8 cellular contexts compared by ENCODE assay signal in the genomic region with DNA sequence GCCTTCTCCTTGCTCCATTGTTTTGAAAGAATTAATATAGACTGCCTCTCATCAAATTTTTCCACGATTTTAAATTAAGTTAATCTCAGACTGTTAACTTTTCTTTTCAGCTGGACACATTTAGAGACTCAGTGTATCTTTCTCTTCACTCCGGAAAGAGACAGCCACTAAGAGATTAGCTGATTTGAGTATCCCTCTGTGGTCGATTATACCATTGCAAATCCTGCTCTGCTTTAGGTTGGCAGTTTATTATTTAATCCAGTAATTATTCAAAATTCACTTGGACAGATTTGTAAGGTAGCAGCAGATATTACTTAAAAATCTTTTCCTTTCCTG. TPM values are rescaled to one million over a fixed set of nuclear protein-coding genes. Genes with fewer than 3 reads are reported as not detected.
DNase-seq lines count a peak whose midpoint lies in the region; ATAC-seq, FAIRE-seq and TF ChIP-seq lines count a peak whose summit lies in the region.

No MANE protein-coding gene starts in this region.

- peak overlapping the region; percentile 92 for H2AFZ ChIP-seq in astrocyte (ENCODE audit: low read depth, low read length)

- H3K27ac Mint-ChIP-seq in astrocyte (ENCODE audit: unreplicated experiment): peak overlapping the region; percentile 100

- H3K4me3 Mint-ChIP-seq in astrocyte (ENCODE audit: unreplicated experiment): peak overlapping the region; percentile 99

- no peak for TF ChIP-seq POLR2A in heart left ventricle (IDR thresholded peaks at IDR 0.05)
- no peak for TF ChIP-seq POLR2A in lower leg skin (IDR thresholded peaks at IDR 0.05)

- H4K20me1 ChIP-seq in astrocyte (ENCODE audit: insufficient read depth, low read length): peaks cover 5% of the 10 kb centered on the region

- H3K4me1 ChIP-seq in heart left ventricle: peaks cover 0 to 38% (median 23%) of the 10 kb centered on the region in 12 donors
- H3K4me1 ChIP-seq in astrocyte (ENCODE audit: insufficient read depth, low read length): peaks cover 4% of the 10 kb centered on the region
- no peaks in the 10 kb centered on the region for H3K4me1 ChIP-seq in urinary bladder (ENCODE audit: insufficient read depth)

- peaks cover 0 to 25% (median 17%) of the 10 kb centered on the region in 9 donors for H3K36me3 ChIP-seq in heart left ventricle
- peaks cover 4% of the 10 kb centered on the region for H3K36me3 ChIP-seq in astrocyte (ENCODE audit: insufficient read depth, low read length)
- no peaks in the 10 kb centered on the region for H3K36me3 ChIP-seq in urinary bladder (ENCODE audit: insufficient read depth)

- H3K27ac ChIP-seq in heart left ventricle (peak overlapping the region; percentile 87 to 98 (median 95)), astrocyte (ENCODE audit: low read depth, low read length) (peak overlapping the region; percentile 93), urinary bladder (ENCODE audit: low read depth) (peak overlapping the region; percentile 100)

- peak overlapping the region; percentile 97 for H3K9ac ChIP-seq in astrocyte (ENCODE audit: low read length)

- H3K4me3 ChIP-seq in heart left ventricle (peak overlapping the region; percentile 63 to 99 (median 88)), astrocyte (ENCODE audit: insufficient read depth, low read depth, low read length) (peak overlapping the region; percentile 90), lower leg skin (ENCODE audit: low read depth, poor library complexity, severe bottlenecking) (peak overlapping the region; percentile 75), urinary bladder (ENCODE audit: low read depth, low read length) (peak overlapping the region; percentile 80)

- no peaks in the 10 kb centered on the region for H3K9me3 Mint-ChIP-seq in astrocyte (ENCODE audit: unreplicated experiment)

- intact Hi-C loops in heart left ventricle (cut with DNase I): loop anchor here in 6 of 10 donors (1.0 to 10.0 kb wide), 8 partner anchors 28 to 78 kb away; a partner anchor contains a TSS
- intact Hi-C loops in Right ventricle myocardium inferior (cut with DNase I): loop anchor here (2.0 kb wide), 3 partner anchors 30 to 76 kb away; a partner anchor contains a TSS
- intact Hi-C loops in lower leg skin (cut with DNase I; ENCODE audit: low total_unique reads): no loop called here

- peaks cover 37% of the 10 kb centered on the region for H3K79me2 ChIP-seq in astrocyte (ENCODE audit: insufficient read depth, low read length)

- TF ChIP-seq CTCF in heart left ventricle (IDR thresholded peaks at IDR 0.05) (no peak), astrocyte (IDR thresholded peaks at IDR 0.05; ENCODE audit: insufficient read depth, low read depth, low read length) (no peak), lower leg skin (IDR thresholded peaks at IDR 0.05) (no peak)

- ATAC-seq in heart left ventricle: no peak
- ATAC-seq in Right ventricle myocardium inferior: no peak
- no peak for ATAC-seq in GM21576 (IDR thresholded peaks at IDR 0.05; ENCODE audit: unreplicated experiment)

- no peaks in the 10 kb centered on the region for H3K4me1 Mint-ChIP-seq in astrocyte (ENCODE audit: low read depth, unreplicated experiment)

- H3K4me2 ChIP-seq in astrocyte (ENCODE audit: low read length): peak overlapping the region; percentile 85

- DNase-seq in heart left ventricle (no peak), Right ventricle myocardium inferior (ENCODE audit: missing footprints) (no peak), astrocyte (ENCODE audit: low read depth) (peak; percentile 2), lower leg skin (ENCODE audit: low spot score in 2 of 2) (no peak), NCI-H345 (lab: John Stamatoyannopoulos, UW) (no peak), RKO (ENCODE audit: low spot score) (no peak)

- 3 to 8% (median 6%) methylated on average over 3 of the region's 3 CpGs for WGBS in heart left ventricle, 4 donors
- 3 to 6% methylated on average over 3 of the region's 3 CpGs for WGBS in lower leg skin, 2 donors
- WGBS in urinary bladder: 2% methylated on average over 3 of the region's 3 CpGs

- no peaks in the 10 kb centered on the region for H3K27me3 ChIP-seq in heart left ventricle
- no peaks in the 10 kb centered on the region for H3K27me3 ChIP-seq in astrocyte (ENCODE audit: insufficient read depth, low read length)

- FAIRE-seq in astrocyte (lab: Jason Lieb, UNC): no peak

- H3K36me3 Mint-ChIP-seq in astrocyte (ENCODE audit: low read depth, unreplicated experiment): no peaks in the 10 kb centered on the region

- H3K27me3 Mint-ChIP-seq in astrocyte (ENCODE audit: low read depth, unreplicated experiment): no peaks in the 10 kb centered on the region

- H3K9me3 ChIP-seq in heart left ventricle: no peaks in the 10 kb centered on the region
- H3K9me3 ChIP-seq in astrocyte (ENCODE audit: insufficient read depth, low read depth, low read length): no peaks in the 10 kb centered on the region

RNA-seq across cellular contexts. Expression of a gene that starts 0.6 kb away (rescaled TPM):
- total RNA-seq in heart left ventricle (10 to 100 TPM in 7 of 9 donors, 1 to 10 TPM in 2; 9.3 to 34.6 (median 10.7) TPM), Right ventricle myocardium inferior (14.0 TPM), astrocyte (98.8 and 105 TPM in 2 replicates), lower leg skin (10 to 100 TPM; 46.9 to 77.4 (median 62.3) TPM), urinary bladder (137 TPM)
- polyA plus RNA-seq in heart left ventricle (10 to 100 TPM in 1 of 2 donors, 1 to 10 TPM in 1; 8.3 to 12.3 TPM), urinary bladder (58.6 TPM)

RNA-seq across cellular contexts. Expression of a gene that starts 29.2 kb away (rescaled TPM):
- total RNA-seq in heart left ventricle: 10 to 100 TPM in 1 of 9 donors, 1 to 10 TPM in 8; 5.7 to 13.5 (median 7.8) TPM
- polyA plus RNA-seq in heart left ventricle: 1 to 10 TPM; 3.7 to 6.9 TPM
- 7.1 TPM for total RNA-seq in Right ventricle myocardium inferior
- 10.6 and 13.1 TPM in 2 replicates for total RNA-seq in astrocyte
- 10 to 100 TPM; 19.9 to 27.8 (median 24.3) TPM for total RNA-seq in lower leg skin
- total RNA-seq in urinary bladder: 31.1 TPM
- 9.2 TPM for polyA plus RNA-seq in urinary bladder

RNA-seq across cellular contexts. Expression of a gene that starts 48.0 kb away (rescaled TPM):
- total RNA-seq in heart left ventricle (10 to 100 TPM in 1 of 9 donors, 1 to 10 TPM in 8; 3.6 to 14.4 (median 5.1) TPM), Right ventricle myocardium inferior (6.2 TPM), astrocyte (8.3 and 9.9 TPM in 2 replicates), lower leg skin (10 to 100 TPM; 20.3 to 44.7 (median 26.5) TPM), urinary bladder (33.1 TPM)
- polyA plus RNA-seq in heart left ventricle (1 to 10 TPM; 3.3 to 4.8 TPM), urinary bladder (14.0 TPM)

RNA-seq across cellular contexts. Expression of a gene that starts 48.1 kb away (rescaled TPM):
- total RNA-seq in heart left ventricle (1 to 10 TPM; 3.7 to 7.6 (median 5.3) TPM), Right ventricle myocardium inferior (3.5 TPM), astrocyte (8.9 and 11.4 TPM in 2 replicates), lower leg skin (1 to 10 TPM; 3.2 to 7.8 (median 6.3) TPM), urinary bladder (41.2 TPM)
- polyA plus RNA-seq in heart left ventricle (1 to 10 TPM in 1 of 2 donors, under 1 TPM in 1; 0.80 to 2.9 TPM), urinary bladder (2.6 TPM)
